ENCODE assay signal across 2 cellular contexts in genomic region chr7:22402250-22402649, GRCh38.
TF ChIP-seq lines count a peak whose summit lies in the region.

No MANE protein-coding gene starts in this region.

TF ChIP-seq in SK-N-SH, 30 proteins besides CTCF, POLR2A, EP300 and RAD21 (continued from another document):
- TF ChIP-seq USF2 (IDR thresholded peaks at IDR 0.05; ENCODE audit: borderline replicate concordance, low read depth, low read length): no peak
- TF ChIP-seq TAF1 (IDR thresholded peaks at IDR 0.05; ENCODE audit: borderline replicate concordance, low read depth, low read length): no peak
- no peak for TF ChIP-seq TCF12 (IDR thresholded peaks at IDR 0.05)
- no peak for TF ChIP-seq MEF2A (IDR thresholded peaks at IDR 0.05; ENCODE audit: borderline replicate concordance, low read depth)
- TF ChIP-seq FOXM1 (IDR thresholded peaks at IDR 0.05; ENCODE audit: low read depth): no peak
- TF ChIP-seq POLR2AphosphoS5 (IDR thresholded peaks at IDR 0.05; ENCODE audit: low read depth, low read length): no peak
- no peak for TF ChIP-seq FOSL2 (IDR thresholded peaks at IDR 0.05; ENCODE audit: borderline replicate concordance, low read depth)
- no peak for TF ChIP-seq ELF1 (IDR thresholded peaks at IDR 0.05)

TF ChIP-seq in SK-N-SH treated with all-trans-retinoic acid at 6 μM for 48 hours, 23 proteins besides CTCF, POLR2A, EP300 and RAD21 (continued from another document):
- TF ChIP-seq PATZ1 (CRISPR knock-in tag; IDR thresholded peaks at IDR 0.05; ENCODE audit: borderline replicate concordance) (no peak), CSDC2 (CRISPR knock-in tag; IDR thresholded peaks at IDR 0.05) (no peak), ZFP3 (CRISPR knock-in tag; IDR thresholded peaks at IDR 0.05) (no peak), ARNTL (CRISPR knock-in tag; IDR thresholded peaks at IDR 0.05; ENCODE audit: borderline replicate concordance, low read depth) (no peak), ZNF70 (CRISPR knock-in tag; IDR thresholded peaks at IDR 0.05) (no peak), RARB (CRISPR knock-in tag; IDR thresholded peaks at IDR 0.05) (no peak)
